1 cellular context compared by ENCODE assay signal in genomic region chr22:21881841-21882753, GRCh38.
TF ChIP-seq lines count a peak whose summit lies in the region.

No MANE protein-coding gene starts in this region.

TF ChIP-seq in K562, 482 proteins besides CTCF, POLR2A, EP300 and RAD21 (continued from another document and continues in another):
- TF ChIP-seq PRDM10 (IDR thresholded peaks at IDR 0.05; ENCODE audit: partially characterized antibody) (no peak), NR4A1 (CRISPR knock-in tag; IDR thresholded peaks at IDR 0.05) (no peak), NR4A1 (tag; IDR thresholded peaks at IDR 0.05) (no peak), NCOA6 (IDR thresholded peaks at IDR 0.05) (no peak), ZBTB11 (CRISPR knock-in tag; IDR thresholded peaks at IDR 0.05) (peak in 1 of 3 experiments; percentile 10; a peak in 1 of 6 replicates), JUND (IDR thresholded peaks at IDR 0.05; ENCODE audit: borderline replicate concordance, low read depth, low read length) (0 out of 2 replicates have a peak, but pooled peaks have one; percentile 4), JUND (tag; IDR thresholded peaks at IDR 0.05; ENCODE audit: borderline replicate concordance, low read depth, low read length) (no peak), HMGXB4 (CRISPR knock-in tag; IDR thresholded peaks at IDR 0.05) (peak; percentile 11; the same call in 1 of the 2 replicates), SLC30A9 (CRISPR knock-in tag; IDR thresholded peaks at IDR 0.05) (no peak), CTCFL (IDR thresholded peaks at IDR 0.05; ENCODE audit: borderline replicate concordance, insufficient read depth, low read depth, low read length, poor library complexity, severe bottlenecking) (no peak), KAT7 (CRISPR knock-in tag; IDR thresholded peaks at IDR 0.05; ENCODE audit: borderline replicate concordance) (0 out of 2 replicates have a peak, but pooled peaks have one; percentile 61), GATA2 (CRISPR knock-in tag; IDR thresholded peaks at IDR 0.05) (no peak), ATF6 (CRISPR knock-in tag; IDR thresholded peaks at IDR 0.05) (no peak), ZNF165 (CRISPR knock-in tag; IDR thresholded peaks at IDR 0.05; ENCODE audit: borderline replicate concordance) (0 out of 2 replicates have a peak, but pooled peaks have one; percentile 7), OTX1 (CRISPR knock-in tag; IDR thresholded peaks at IDR 0.05) (peak; percentile 55; the same call in 1 of the 2 replicates), POLR2B (IDR thresholded peaks at IDR 0.05; ENCODE audit: low read depth, partially characterized antibody) (no peak), NEUROD1 (IDR thresholded peaks at IDR 0.05; ENCODE audit: borderline replicate concordance, low read depth, low read length, partially characterized antibody) (no peak), RBBP5 (IDR thresholded peaks at IDR 0.05; ENCODE audit: borderline replicate concordance, insufficient read depth, low read length, poor library complexity, severe bottlenecking) (no peak), ZNF239 (CRISPR knock-in tag; IDR thresholded peaks at IDR 0.05) (no peak), EHMT2 (IDR thresholded peaks at IDR 0.05) (no peak), LCOR (CRISPR knock-in tag; IDR thresholded peaks at IDR 0.05) (0 out of 2 replicates have a peak, but pooled peaks have one; percentile 33), DLX4 (CRISPR knock-in tag; IDR thresholded peaks at IDR 0.05) (no peak), ARID3B (CRISPR knock-in tag; IDR thresholded peaks at IDR 0.05; ENCODE audit: borderline replicate concordance) (no peak), GATAD2B (IDR thresholded peaks at IDR 0.05; ENCODE audit: borderline replicate concordance) (no peak), SMARCA5 (IDR thresholded peaks at IDR 0.05) (no peak), PHTF2 (CRISPR knock-in tag; IDR thresholded peaks at IDR 0.05) (no peak), PCBP1 (IDR thresholded peaks at IDR 0.05; ENCODE audit: low read depth, low read length, poor library complexity, severe bottlenecking) (no peak), ZNF263 (CRISPR knock-in tag; IDR thresholded peaks at IDR 0.05; ENCODE audit: borderline replicate concordance) (0 out of 2 replicates have a peak, but pooled peaks have one; percentile 42), ZSCAN32 (CRISPR knock-in tag; IDR thresholded peaks at IDR 0.05) (0 out of 2 replicates have a peak, but pooled peaks have one; percentile 10), ATF3 (IDR thresholded peaks at IDR 0.05) (no peak), ATF3 (CRISPR knock-in tag; conservative IDR thresholded peaks at IDR 0.05) (peak; percentile 24), NCOA1 (IDR thresholded peaks at IDR 0.05; ENCODE audit: low read depth) (no peak), ZNF398 (CRISPR knock-in tag; IDR thresholded peaks at IDR 0.05) (no peak), IRF2 (CRISPR knock-in tag; IDR thresholded peaks at IDR 0.05) (0 out of 2 replicates have a peak, but pooled peaks have one; percentile 81), ZNF133 (CRISPR knock-in tag; IDR thresholded peaks at IDR 0.05) (no peak), ZKSCAN8 (CRISPR knock-in tag; IDR thresholded peaks at IDR 0.05) (no peak), POLR3A (IDR thresholded peaks at IDR 0.05; ENCODE audit: borderline replicate concordance, extremely low read depth, insufficient read depth, insufficient read length) (no peak), MTF1 (CRISPR knock-in tag; IDR thresholded peaks at IDR 0.05; ENCODE audit: borderline replicate concordance) (0 out of 2 replicates have a peak, but pooled peaks have one; percentile 61), ZBTB8A (IDR thresholded peaks at IDR 0.05; ENCODE audit: partially characterized antibody) (no peak), TEAD4 (IDR thresholded peaks at IDR 0.05; ENCODE audit: low read length) (no peak), TEAD4 (CRISPR knock-in tag; IDR thresholded peaks at IDR 0.05; ENCODE audit: borderline replicate concordance) (0 out of 2 replicates have a peak, but pooled peaks have one; percentile 55), ZNF717 (CRISPR knock-in tag; IDR thresholded peaks at IDR 0.05) (no peak)
